In the genomic region with DNA sequence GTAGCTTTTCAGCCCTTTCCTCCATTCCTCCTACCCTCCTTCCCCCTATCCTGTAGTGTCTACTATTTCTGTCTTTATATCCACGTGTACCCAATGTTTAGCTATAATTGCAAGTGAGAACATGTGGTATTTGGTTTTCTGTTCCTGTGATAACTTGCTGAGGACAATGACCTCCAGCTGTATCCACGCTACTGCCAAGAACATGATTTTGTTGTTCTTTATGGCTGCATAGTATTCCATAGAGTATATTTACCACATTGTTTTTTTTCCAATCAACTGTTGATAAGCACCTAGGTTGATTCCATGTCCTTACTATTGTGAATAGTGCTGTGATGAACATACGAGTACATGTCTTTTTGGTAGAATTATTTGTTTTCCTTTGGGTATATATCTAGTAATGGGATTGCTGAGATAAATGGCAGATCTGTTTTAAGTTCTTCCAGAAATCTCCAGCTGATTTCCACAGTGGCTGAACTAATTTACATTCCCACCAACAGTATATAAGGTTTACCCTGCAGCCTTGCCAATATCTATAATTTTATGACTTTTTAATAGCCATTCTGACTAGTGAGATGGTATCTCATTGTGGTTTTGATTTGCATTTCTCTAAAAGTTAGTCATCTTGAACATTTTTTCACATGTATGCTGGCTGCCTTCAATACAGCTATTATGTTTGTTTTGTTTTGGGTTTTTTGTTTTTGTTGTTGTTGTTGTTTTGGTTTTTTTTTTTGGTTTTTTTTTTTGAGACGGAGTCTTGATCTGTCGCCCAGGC, we compare ENCODE assay signal across 19 cellular contexts. TPM values are rescaled to one million over a fixed set of nuclear protein-coding genes. Genes with fewer than 3 reads are reported as not detected.
DNase-seq lines count a peak whose midpoint lies in the region; ATAC-seq and FAIRE-seq lines count a peak whose summit lies in the region.
"Had no signal": no experiment of that assay in that cellular context is flagged by ENCODE, and none has a peak within 500 bp of the region (broad histone marks: within the 10 kb centered on the region; RNA-seq: fewer than 3 reads in every experiment).

No MANE protein-coding gene starts in this region.

- intact Hi-C loops in activated CD4-positive, alpha-beta T cell treated with anti-CD3 and anti-CD28 coated beads for 36 hours (cut with DNase I, micrococcal nuclease), result no loop called here

- no peaks in the 10 kb centered on the region for H3K4me1 Mint-ChIP-seq in activated CD4-positive, alpha-beta T cell treated with anti-CD3 and anti-CD28 coated beads for 36 hours
- H3K4me1 Mint-ChIP-seq in memory B cell, result no peaks in the 10 kb centered on the region
- H3K4me1 Mint-ChIP-seq: CD4-positive, CD25-positive, alpha-beta regulatory T cell had no signal

- no peaks in the 10 kb centered on the region for H3K9me3 ChIP-seq in SK-N-MC (ENCODE audit: low read depth, low read length)
- H3K9me3 ChIP-seq: SJCRH30 had no signal

- in situ Hi-C loops in G401 (cut with HindIII; ENCODE audit: low sequenced_read_pairs), result no loop called here

- no peak overlapping the region for H3K9ac ChIP-seq in SK-N-MC (ENCODE audit: insufficient read length)

- CTCF ChIA-PET in activated CD4-positive, alpha-beta T cell treated with anti-CD3 and anti-CD28 coated beads for 36 hours (lab: Charles Lee), result interaction anchor here (0.6 kb wide), 1 partner anchor 344 kb away, joined by 3 read pairs; no protein-coding TSS in a partner anchor

- peak; percentile 16 for ATAC-seq in activated CD4-positive, alpha-beta T cell treated with anti-CD3 and anti-CD28 coated beads for 36 hours
- ATAC-seq in memory B cell (ENCODE audit: low read depth), result no peak

- H3K4me3 ChIP-seq in SK-N-MC, result no peak overlapping the region
- H3K4me3 ChIP-seq: SJCRH30 had no signal

- no peaks in the 10 kb centered on the region for H3K27me3 Mint-ChIP-seq in activated CD4-positive, alpha-beta T cell treated with anti-CD3 and anti-CD28 coated beads for 36 hours
- no peaks in the 10 kb centered on the region for H3K27me3 Mint-ChIP-seq in memory B cell
- H3K27me3 Mint-ChIP-seq: CD4-positive, CD25-positive, alpha-beta regulatory T cell had no signal

- no peak for DNase-seq in activated CD4-positive, alpha-beta T cell treated with anti-CD3 and anti-CD28 coated beads for 36 hours
- DNase-seq in activated CD4-positive, alpha-beta T cell treated with anti-CD3 and anti-CD28 coated beads, Interleukin-2, amount 50 U/mL, for 1 hour, result no peak
- DNase-seq in ELR (ENCODE audit: low read depth) (peak; percentile 60), SK-N-MC (ENCODE audit: low read depth, low spot score) (peak; percentile 16), memory B cell (ENCODE audit: low spot score in 2 of 2) (no peak), germinal center (ENCODE audit: low spot score) (no peak), frontal cortex (ENCODE audit: low spot score in 2 of 2) (no peak), G401 (ENCODE audit: low spot score) (no peak)
- DNase-seq: AML-193; Calu3; CD4-positive, CD25-positive, alpha-beta regulatory T cell; MV-4-11; NCI-H1417 treated with DMSO at 0.1 percent for 48 hours; NCI-H2029 treated with DMSO at 0.1 percent for 48 hours; NCI-H524; SJCRH30; SW 1271 had no signal

- H3K9me3 Mint-ChIP-seq in activated CD4-positive, alpha-beta T cell treated with anti-CD3 and anti-CD28 coated beads for 36 hours (ENCODE audit: low read depth), result no peaks in the 10 kb centered on the region
- H3K9me3 Mint-ChIP-seq in memory B cell, result no peaks in the 10 kb centered on the region
- H3K9me3 Mint-ChIP-seq: CD4-positive, CD25-positive, alpha-beta regulatory T cell had no signal

- no peak for FAIRE-seq in frontal cortex (lab: Jason Lieb, UNC)
- FAIRE-seq: A204.1 had no signal

- no peak overlapping the region for H3K27ac Mint-ChIP-seq in activated CD4-positive, alpha-beta T cell treated with anti-CD3 and anti-CD28 coated beads for 36 hours
- peak overlapping the region; percentile 21 for H3K27ac Mint-ChIP-seq in memory B cell

- H3K4me3 Mint-ChIP-seq in activated CD4-positive, alpha-beta T cell treated with anti-CD3 and anti-CD28 coated beads for 36 hours, result no peak overlapping the region
- H3K4me3 Mint-ChIP-seq in memory B cell, result no peak overlapping the region
- H3K4me3 Mint-ChIP-seq: CD4-positive, CD25-positive, alpha-beta regulatory T cell had no signal

- H3K27ac ChIP-seq in SK-N-MC, result no peak overlapping the region
- H3K27ac ChIP-seq: RWPE1, SJCRH30 had no signal

- POLR2A ChIA-PET in activated CD4-positive, alpha-beta T cell treated with anti-CD3 and anti-CD28 coated beads for 36 hours (lab: Charles Lee), result no interaction called here

- H3K36me3 ChIP-seq in SK-N-MC (ENCODE audit: insufficient read depth, low read length), result peaks cover 66% of the 10 kb centered on the region

- H3K36me3 Mint-ChIP-seq in activated CD4-positive, alpha-beta T cell treated with anti-CD3 and anti-CD28 coated beads for 36 hours (ENCODE audit: low read depth), result peaks cover 63% of the 10 kb centered on the region
- H3K36me3 Mint-ChIP-seq in memory B cell, result peaks cover 29% of the 10 kb centered on the region

RNA-seq across cellular contexts. Expression of a gene that starts 10.9 kb away (rescaled TPM):
- 10 to 100 TPM; 35.0 to 41.3 TPM for total RNA-seq in activated CD4-positive, alpha-beta T cell treated with anti-CD3 and anti-CD28 coated beads for 36 hours
- 35.1 TPM for total RNA-seq in frontal cortex
- 199 and 233 TPM in 2 replicates for total RNA-seq in G401 (2014; rRNA removed; shearing (Covaris generic))

RNA-seq across cellular contexts. Expression of a gene that starts 31.5 kb away (rescaled TPM):
- total RNA-seq in activated CD4-positive, alpha-beta T cell treated with anti-CD3 and anti-CD28 coated beads for 36 hours, result 100 to 1,000 TPM in 1 of 2 experiments, 10 to 100 TPM in 1; 93.5 to 125 TPM
- 30.6 TPM for total RNA-seq in frontal cortex
- 48.0 and 59.7 TPM in 2 replicates for total RNA-seq in G401 (2014; rRNA removed; shearing (Covaris generic))

Comparison
In these comparisons a context has a peak if more than half of its experiments do, and no peak if none do; other contexts are left out.
1. DNase-seq: peak in ELR (single experiment) and SK-N-MC (single experiment); none in activated CD4-positive, alpha-beta T cell treated with anti-CD3 and anti-CD28 coated beads for 36 hours (single experiment), activated CD4-positive, alpha-beta T cell treated with anti-CD3 and anti-CD28 coated beads, Interleukin-2, amount 50 U/mL, for 1 hour (single experiment), memory B cell (0 of 2), germinal center (single experiment), frontal cortex (0 of 2) and G401 (single experiment).